Comparison of ENCODE assay signal across 31 cellular contexts in the genomic region with DNA sequence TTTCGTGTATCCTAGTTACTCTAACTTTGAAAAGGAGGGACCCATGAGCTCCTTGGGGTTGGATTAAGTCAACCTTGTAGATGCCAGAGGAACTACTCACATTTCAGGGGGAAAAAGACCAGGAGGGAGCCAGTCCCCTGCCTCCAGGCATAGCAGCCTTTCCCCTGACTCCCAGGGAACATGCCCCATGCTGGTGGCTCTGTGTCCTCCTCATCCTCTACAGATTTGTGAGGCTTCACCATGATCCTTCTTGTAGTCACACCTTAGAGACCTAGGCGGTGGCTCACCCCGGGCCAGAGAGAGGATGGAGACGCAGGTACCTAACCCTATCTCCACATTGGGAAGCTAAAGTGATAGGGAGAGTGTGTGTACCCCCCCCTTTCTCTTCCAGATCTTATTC. TPM values are rescaled to one million over a fixed set of nuclear protein-coding genes. Genes with fewer than 3 reads are reported as not detected.
"Had no signal": no experiment of that assay in that cellular context is flagged by ENCODE, and none has a peak within 500 bp of the region (broad histone marks: within the 10 kb centered on the region; RNA-seq: fewer than 3 reads in every experiment).

No MANE protein-coding gene starts in this region.

- H3K9me3 Mint-ChIP-seq: naive thymus-derived CD4-positive, alpha-beta T cell; natural killer cell treated with Interleukin-12 subunit alpha and Interleukin-12 subunit beta and Interleukin-15 and Interleukin-18, amount 100 ng/mL, for 72 hours; stimulated activated memory B cell treated with anti-CD40 and anti-IgM and Interleukin-4, amounts not matched to agents 10 μg/mL and 1 μg/mL and 100 μg/mL, for 72 hours; stimulated activated naive CD8-positive, alpha-beta T cell treated with anti-CD3 and anti-CD28 coated beads, Interleukin-15, amount 100 ng/mL, for 72 hours had no signal

- H3K27ac ChIP-seq: left ventricle myocardium inferior, ovary, right atrium auricular region, right lobe of liver, tibial nerve, upper lobe of left lung had no signal

- H3K27me3 ChIP-seq: ovary, right atrium auricular region, right lobe of liver, tibial nerve, upper lobe of left lung had no signal

- H3K36me3 Mint-ChIP-seq: naive thymus-derived CD4-positive, alpha-beta T cell; natural killer cell treated with Interleukin-12 subunit alpha and Interleukin-12 subunit beta and Interleukin-15 and Interleukin-18, amount 100 ng/mL, for 72 hours; stimulated activated memory B cell treated with anti-CD40 and anti-IgM and Interleukin-4, amounts not matched to agents 10 μg/mL and 1 μg/mL and 100 μg/mL, for 72 hours had no signal

- H3K4me1 ChIP-seq: left ventricle myocardium inferior, right atrium auricular region, right lobe of liver, tibial nerve, upper lobe of left lung had no signal

- H3K4me3 Mint-ChIP-seq: naive thymus-derived CD4-positive, alpha-beta T cell; natural killer cell treated with Interleukin-12 subunit alpha and Interleukin-12 subunit beta and Interleukin-15 and Interleukin-18, amount 100 ng/mL, for 72 hours; stimulated activated memory B cell treated with anti-CD40 and anti-IgM and Interleukin-4, amounts not matched to agents 10 μg/mL and 1 μg/mL and 100 μg/mL, for 72 hours; stimulated activated naive CD8-positive, alpha-beta T cell treated with anti-CD3 and anti-CD28 coated beads, Interleukin-15, amount 100 ng/mL, for 72 hours had no signal

- H3K4me3 ChIP-seq: left ventricle myocardium inferior, lung, mucosa of descending colon, ovary, right atrium auricular region, right lobe of liver, smooth muscle cell, tibial nerve, upper lobe of left lung had no signal

- H3K36me3 ChIP-seq: left ventricle myocardium inferior, ovary, right atrium auricular region, right lobe of liver, tibial nerve, upper lobe of left lung had no signal

- H3K27ac Mint-ChIP-seq: naive thymus-derived CD4-positive, alpha-beta T cell; natural killer cell treated with Interleukin-12 subunit alpha and Interleukin-12 subunit beta and Interleukin-15 and Interleukin-18, amount 100 ng/mL, for 72 hours; progenitor cell of endocrine pancreas; stimulated activated memory B cell treated with anti-CD40 and anti-IgM and Interleukin-4, amounts not matched to agents 10 μg/mL and 1 μg/mL and 100 μg/mL, for 72 hours had no signal

- ATAC-seq: left colon; mucosa of descending colon; naive thymus-derived CD4-positive, alpha-beta T cell; natural killer cell treated with Interleukin-12 subunit alpha and Interleukin-12 subunit beta and Interleukin-15 and Interleukin-18, amount 100 ng/mL, for 72 hours; stimulated activated memory B cell treated with anti-CD40 and anti-IgM and Interleukin-4, amounts not matched to agents 10 μg/mL and 1 μg/mL and 100 μg/mL, for 72 hours; stimulated activated naive CD8-positive, alpha-beta T cell treated with anti-CD3 and anti-CD28 coated beads, Interleukin-15, amount 100 ng/mL, for 72 hours had no signal

- DNase-seq: hippocampal formation; kidney; left colon; left ventricle myocardium inferior; mesendoderm; midbrain; mucosa of descending colon; naive thymus-derived CD4-positive, alpha-beta T cell; ovary; right lobe of liver; stimulated activated CD4-positive, alpha-beta T cell treated with anti-CD3 and anti-CD28 coated beads, Interleukin-1b, Interleukin-23, amount 100 ng/mL, for 48 hours; stimulated activated CD4-positive, alpha-beta T cell treated with anti-CD3 and anti-CD28 coated beads, Interleukin-2, amount 100 ng/mL, for 48 hours; stimulated activated CD4-positive, alpha-beta T cell treated with anti-CD3 and anti-CD28 coated beads, Interleukin-4, amount 100 ng/mL, for 4 hours; stimulated activated naive CD4-positive, alpha-beta T cell treated with Interleukin-2 at 50 U/mL for 16 hours; substantia nigra; upper lobe of left lung had no signal

- H3K4me2 ChIP-seq: smooth muscle cell had no signal

- H3K9me3 ChIP-seq: left ventricle myocardium inferior, mucosa of descending colon, ovary, right atrium auricular region, right lobe of liver, tibial nerve, upper lobe of left lung had no signal

RNA-seq across cellular contexts. Expression of a gene that starts 16.0 kb away (rescaled TPM):
- total RNA-seq: naive thymus-derived CD4-positive, alpha-beta T cell; natural killer cell treated with Interleukin-12 subunit alpha and Interleukin-12 subunit beta and Interleukin-15 and Interleukin-18, amount 100 ng/mL, for 72 hours; pulmonary artery endothelial cell; smooth muscle cell had no signal
- polyA plus RNA-seq: naive thymus-derived CD4-positive, alpha-beta T cell had no signal

RNA-seq across cellular contexts. Expression of a gene that starts 30.3 kb away (rescaled TPM):
- total RNA-seq: kidney; left colon; left ventricle myocardium inferior; lung; mucosa of descending colon; myocyte; naive thymus-derived CD4-positive, alpha-beta T cell; natural killer cell treated with Interleukin-12 subunit alpha and Interleukin-12 subunit beta and Interleukin-15 and Interleukin-18, amount 100 ng/mL, for 72 hours; omental fat pad; ovary; progenitor cell of endocrine pancreas; pulmonary artery endothelial cell; renal cortical epithelial cell; right atrium auricular region; right lobe of liver; skeletal muscle tissue; smooth muscle cell; temporal lobe; tibial nerve; upper lobe of left lung had no signal
- polyA plus RNA-seq: lung; naive thymus-derived CD4-positive, alpha-beta T cell; neural cell; ovary; smooth muscle cell had no signal

RNA-seq across cellular contexts. Expression of a gene that starts 43.7 kb away (rescaled TPM):
- total RNA-seq: kidney; left colon; left ventricle myocardium inferior; lung; mucosa of descending colon; myocyte; naive thymus-derived CD4-positive, alpha-beta T cell; natural killer cell treated with Interleukin-12 subunit alpha and Interleukin-12 subunit beta and Interleukin-15 and Interleukin-18, amount 100 ng/mL, for 72 hours; omental fat pad; ovary; progenitor cell of endocrine pancreas; pulmonary artery endothelial cell; renal cortical epithelial cell; right atrium auricular region; right lobe of liver; skeletal muscle tissue; smooth muscle cell; temporal lobe; tibial nerve; upper lobe of left lung had no signal
- polyA plus RNA-seq: lung; naive thymus-derived CD4-positive, alpha-beta T cell; neural cell; ovary; smooth muscle cell had no signal

RNA-seq across cellular contexts. Expression of a gene that starts 55.0 kb away (rescaled TPM):
- total RNA-seq: pulmonary artery endothelial cell had no signal
- polyA plus RNA-seq: smooth muscle cell had no signal
